Comparison of ENCODE assay signal across 15 cellular contexts in the genomic region with DNA sequence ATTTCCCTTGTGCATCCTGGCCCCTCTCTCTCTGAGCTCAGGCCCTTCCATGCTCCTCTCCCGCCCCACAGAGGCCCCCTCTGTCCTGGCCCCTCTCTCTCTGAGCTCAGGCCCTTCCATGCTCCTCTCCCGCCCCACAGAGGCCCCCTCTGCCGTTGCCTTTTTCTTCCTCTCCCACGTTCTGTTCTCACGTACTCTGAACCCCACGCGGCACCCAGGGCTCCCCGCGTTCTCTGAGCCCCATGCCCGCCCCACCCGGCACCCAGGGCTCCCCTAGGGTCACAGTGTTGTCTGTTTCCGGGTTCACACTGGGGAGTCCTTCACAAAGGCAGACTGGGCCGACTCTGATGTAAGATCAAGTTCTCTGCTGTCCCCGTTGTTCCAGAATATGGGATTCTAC.
A peak's percentile ranks its signal among the peaks of the same experiment; 100 is the strongest.
DNase-seq lines count a peak whose midpoint lies in the region; ATAC-seq and TF ChIP-seq lines count a peak whose summit lies in the region.
"Had no signal": no experiment of that assay in that cellular context is flagged by ENCODE, and none has a peak within 500 bp of the region (broad histone marks: within the 10 kb centered on the region; RNA-seq: fewer than 3 reads in every experiment).

No MANE protein-coding gene starts in this region.

- peaks cover 31% of the 10 kb centered on the region for H3K4me1 Mint-ChIP-seq in stimulated activated naive CD8-positive, alpha-beta T cell treated with anti-CD3 and anti-CD28 coated beads, Interleukin-15, amount 100 ng/mL, for 72 hours

- H3K27me3 Mint-ChIP-seq in stimulated activated naive CD8-positive, alpha-beta T cell treated with anti-CD3 and anti-CD28 coated beads, Interleukin-15, amount 100 ng/mL, for 72 hours, result peaks cover 86% of the 10 kb centered on the region

- no peak overlapping the region for H3K27ac Mint-ChIP-seq in stimulated activated naive CD8-positive, alpha-beta T cell treated with anti-CD3 and anti-CD28 coated beads, Interleukin-15, amount 100 ng/mL, for 72 hours

- WGBS in spleen, 5 donors, result 78 to 86% (median 80%) methylated on average over 14 of the region's 14 CpGs

- no peak overlapping the region for H3K4me3 ChIP-seq in coronary artery
- no peak overlapping the region for H3K4me3 ChIP-seq in spleen
- no peak overlapping the region for H3K4me3 ChIP-seq in BE2C (ENCODE audit: low read depth, low read length)
- H3K4me3 ChIP-seq: PC-9 had no signal

- ATAC-seq in stimulated activated naive CD8-positive, alpha-beta T cell treated with anti-CD3 and anti-CD28 coated beads, Interleukin-15, amount 100 ng/mL, for 72 hours, result peak; percentile 14
- no peak for ATAC-seq in stimulated activated naive CD8-positive, alpha-beta T cell treated with anti-CD3 and anti-CD28 coated beads, Interleukin-15, Interleukin-2, amounts not matched to agents 100 U/mL and 50 U/mL, for 24 hours

- DNase-seq in stimulated activated naive CD8-positive, alpha-beta T cell treated with anti-CD3 and anti-CD28 coated beads, Interleukin-15, amount 100 ng/mL, for 72 hours, result no peak
- no peak for DNase-seq in stimulated activated naive CD8-positive, alpha-beta T cell treated with anti-CD3 and anti-CD28 coated beads, Interleukin-15, Interleukin-2, amounts not matched to agents 100 U/mL and 50 U/mL, for 24 hours
- DNase-seq in coronary artery (ENCODE audit: low spot score) (peak; percentile 54), spleen (peak; percentile 52), foreskin melanocyte (no peak), COLO668 (lab: John Stamatoyannopoulos, UW; ENCODE audit: unreplicated experiment) (no peak), BE2C (no peak)
- DNase-seq: COR-L47, MM.1S, NCI-H1092, NCI-H1436 treated with DMSO at 0.1 percent for 48 hours, NCI-H2029, NCI-H345, NCI-H524 treated with DMSO at 0.1 percent for 48 hours, PC-9 had no signal

- TF ChIP-seq CTCF in coronary artery (IDR thresholded peaks at IDR 0.05) (no peak), spleen (IDR thresholded peaks at IDR 0.05 in 8 of 11, conservative IDR thresholded peaks at IDR 0.05 in 3 of 11) (no peak), BE2C (IDR thresholded peaks at IDR 0.05; ENCODE audit: low read depth, low read length) (no peak)

- H3K27me3 ChIP-seq in spleen (replicated peaks in 1 of 7), result peaks cover 0 to 88% (median 8%) of the 10 kb centered on the region in 7 donors
- no peaks in the 10 kb centered on the region; the same call in 1 of the 2 replicates for H3K27me3 ChIP-seq in BE2C

- no peaks in the 10 kb centered on the region for H3K9me3 ChIP-seq in spleen
- no peaks in the 10 kb centered on the region for H3K9me3 ChIP-seq in BE2C

- H3K27ac ChIP-seq in coronary artery (no peak overlapping the region), spleen (no peak overlapping the region)
- H3K27ac ChIP-seq: PC-9 had no signal

- TF ChIP-seq POLR2A in spleen (IDR thresholded peaks at IDR 0.05), result no peak

- H3K36me3 ChIP-seq in spleen (no peaks in the 10 kb centered on the region), BE2C (no peaks in the 10 kb centered on the region)

- H3K9me3 Mint-ChIP-seq in stimulated activated naive CD8-positive, alpha-beta T cell treated with anti-CD3 and anti-CD28 coated beads, Interleukin-15, amount 100 ng/mL, for 72 hours, result no peaks in the 10 kb centered on the region

- H3K4me3 Mint-ChIP-seq in stimulated activated naive CD8-positive, alpha-beta T cell treated with anti-CD3 and anti-CD28 coated beads, Interleukin-15, amount 100 ng/mL, for 72 hours, result no peak overlapping the region

- peaks cover 0 to 8% (median 1%) of the 10 kb centered on the region in 6 donors for H3K4me1 ChIP-seq in spleen
- H3K4me1 ChIP-seq in BE2C, result no peaks in the 10 kb centered on the region

- intact Hi-C loops in spleen (cut with DNase I; ENCODE audit: low total_unique reads), result no loop called here

Comparison
In these comparisons a context has a peak if more than half of its experiments do, and no peak if none do; other contexts are left out.
1. DNase-seq: peak in coronary artery (single experiment) and spleen (single experiment); none in stimulated activated naive CD8-positive, alpha-beta T cell treated with anti-CD3 and anti-CD28 coated beads, Interleukin-15, amount 100 ng/mL, for 72 hours (0 of 2), stimulated activated naive CD8-positive, alpha-beta T cell treated with anti-CD3 and anti-CD28 coated beads, Interleukin-15, Interleukin-2, amounts not matched to agents 100 U/mL and 50 U/mL, for 24 hours (single experiment), foreskin melanocyte (single experiment), COLO668 (single experiment) and BE2C (single experiment).